Comparison of ENCODE assay signal across 8 cellular contexts in the genomic region with DNA sequence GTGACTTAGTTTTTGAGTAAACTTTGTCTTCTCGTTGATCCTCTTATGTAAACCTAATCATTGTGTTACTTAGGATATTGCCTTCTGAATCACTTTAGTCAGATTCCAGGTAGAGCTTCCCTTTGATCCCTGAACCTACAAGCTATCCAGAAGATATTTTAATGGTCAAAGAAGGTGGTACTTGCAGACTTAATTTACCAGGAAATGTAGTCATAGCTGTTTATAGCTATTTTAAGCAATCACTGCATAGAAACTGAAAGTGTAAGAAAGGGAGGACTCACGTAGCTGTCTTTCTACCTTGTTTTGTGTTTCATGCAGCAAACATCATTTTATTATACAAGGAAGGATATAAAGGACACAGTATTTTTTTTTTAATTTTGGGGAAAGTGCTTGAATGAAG.
A peak's percentile ranks its signal among the peaks of the same experiment; 100 is the strongest.
DNase-seq lines count a peak whose midpoint lies in the region; ATAC-seq, FAIRE-seq and TF ChIP-seq lines count a peak whose summit lies in the region.

No MANE protein-coding gene starts in this region.

- H3K36me3 Mint-ChIP-seq in activated T-cell treated with anti-CD3 and anti-CD28 coated beads, Interleukin-2, amount 50 U/mL, for 4 hours (ENCODE audit: insufficient read depth): peaks cover 15% of the 10 kb centered on the region
- H3K36me3 Mint-ChIP-seq in progenitor cell of endocrine pancreas (ENCODE audit: insufficient read depth): no peaks in the 10 kb centered on the region

- DNase-seq in activated T-cell treated with anti-CD3 and anti-CD28 coated beads, Interleukin-2, amount 50 U/mL, for 4 hours: no peak
- DNase-seq in activated T-cell treated with anti-CD3 and anti-CD28 coated beads for 4 hours: no peak
- DNase-seq in ascending aorta (ENCODE audit: low spot score in 2 of 2): no peak
- DNase-seq in progenitor cell of endocrine pancreas (ENCODE audit: low spot score, unreplicated experiment): no peak
- DNase-seq in SKM-1 (lab: John Stamatoyannopoulos, UW; ENCODE audit: unreplicated experiment): no peak
- no peak for DNase-seq in RCC 7860 (ENCODE audit: low spot score)

- H3K9me3 ChIP-seq in ascending aorta: no peaks in the 10 kb centered on the region

- no peak for TF ChIP-seq CTCF in ascending aorta (IDR thresholded peaks at IDR 0.05)
- TF ChIP-seq CTCF in progenitor cell of endocrine pancreas (IDR thresholded peaks at IDR 0.05; ENCODE audit: unreplicated experiment): no peak

- peak overlapping the region; percentile 48 to 51 for H3K4me3 ChIP-seq in ascending aorta
- H3K4me3 ChIP-seq in rectal smooth muscle tissue (ENCODE audit: low read length): peak overlapping the region; percentile 42

- peak overlapping the region; percentile 65 to 75 for H3K27ac ChIP-seq in ascending aorta
- H3K27ac ChIP-seq in rectal smooth muscle tissue (ENCODE audit: low read depth, low read length): no peak overlapping the region

- peaks cover 25% of the 10 kb centered on the region for H3K4me1 Mint-ChIP-seq in activated T-cell treated with anti-CD3 and anti-CD28 coated beads, Interleukin-2, amount 50 U/mL, for 4 hours (ENCODE audit: low read depth)
- H3K4me1 Mint-ChIP-seq in progenitor cell of endocrine pancreas (ENCODE audit: low read depth): no peaks in the 10 kb centered on the region

- intact Hi-C loops in ascending aorta (cut with DNase I): no loop called here

- peak overlapping the region; percentile 75 for H3K4me3 Mint-ChIP-seq in activated T-cell treated with anti-CD3 and anti-CD28 coated beads, Interleukin-2, amount 50 U/mL, for 4 hours
- H3K4me3 Mint-ChIP-seq in progenitor cell of endocrine pancreas (ENCODE audit: low read depth): no peak overlapping the region

- no peak overlapping the region for H3K9ac ChIP-seq in rectal smooth muscle tissue (ENCODE audit: low read length)

- H3K27ac Mint-ChIP-seq in progenitor cell of endocrine pancreas: no peak overlapping the region

- H3K4me1 ChIP-seq in ascending aorta (peaks cover 0 to 8% of the 10 kb centered on the region in 2 donors), rectal smooth muscle tissue (ENCODE audit: control insufficient read depth, insufficient read depth, low read length) (peaks cover 9% of the 10 kb centered on the region)

- no peak for FAIRE-seq in RCC 7860 (lab: Jason Lieb, UNC)

- H3K27me3 ChIP-seq in ascending aorta (no peaks in the 10 kb centered on the region), rectal smooth muscle tissue (ENCODE audit: control insufficient read depth, insufficient read depth, low read length) (no peaks in the 10 kb centered on the region)

- H3K36me3 ChIP-seq in ascending aorta: no peaks in the 10 kb centered on the region
- no peaks in the 10 kb centered on the region for H3K36me3 ChIP-seq in rectal smooth muscle tissue (ENCODE audit: control insufficient read depth, insufficient read depth, low read length)

- H3K9me3 Mint-ChIP-seq in activated T-cell treated with anti-CD3 and anti-CD28 coated beads, Interleukin-2, amount 50 U/mL, for 4 hours: no peaks in the 10 kb centered on the region
- H3K9me3 Mint-ChIP-seq in progenitor cell of endocrine pancreas (ENCODE audit: low read depth): no peaks in the 10 kb centered on the region

- peak; percentile 57 to 59 for ATAC-seq in activated T-cell treated with anti-CD3 and anti-CD28 coated beads, Interleukin-2, amount 50 U/mL, for 4 hours
- ATAC-seq in HG03097 (IDR thresholded peaks at IDR 0.05; ENCODE audit: low FRiP score, unreplicated experiment): peak; percentile 89

- no peaks in the 10 kb centered on the region for H3K27me3 Mint-ChIP-seq in activated T-cell treated with anti-CD3 and anti-CD28 coated beads, Interleukin-2, amount 50 U/mL, for 4 hours (ENCODE audit: low read depth)
- no peaks in the 10 kb centered on the region for H3K27me3 Mint-ChIP-seq in progenitor cell of endocrine pancreas
